1 cellular context compared by ENCODE assay signal in the genomic region with DNA sequence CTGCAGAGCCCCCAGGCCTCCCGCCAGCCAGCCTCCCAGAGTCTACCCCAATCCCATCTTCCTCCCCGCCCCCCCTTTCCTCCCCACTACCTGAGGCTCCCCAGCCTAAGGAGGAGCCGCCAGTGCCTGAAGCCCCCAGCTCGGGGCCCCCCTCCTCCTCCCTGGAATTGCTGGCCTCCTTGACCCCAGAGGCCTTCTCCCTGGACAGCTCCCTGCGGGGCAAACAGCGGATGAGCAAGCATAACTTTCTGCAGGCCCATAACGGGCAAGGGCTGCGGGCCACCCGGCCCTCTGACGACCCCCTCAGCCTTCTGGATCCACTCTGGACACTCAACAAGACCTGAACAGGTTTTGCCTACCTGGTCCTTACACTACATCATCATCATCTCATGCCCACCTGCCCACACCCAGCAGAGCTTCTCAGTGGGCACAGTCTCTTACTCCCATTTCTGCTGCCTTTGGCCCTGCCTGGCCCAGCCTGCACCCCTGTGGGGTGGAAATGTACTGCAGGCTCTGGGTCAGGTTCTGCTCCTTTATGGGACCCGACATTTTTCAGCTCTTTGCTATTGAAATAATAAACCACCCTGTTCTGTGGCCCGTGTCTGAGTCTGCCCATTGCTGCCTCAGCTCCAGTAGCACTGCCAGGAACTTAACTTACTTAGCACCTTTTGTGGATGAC.
TF ChIP-seq lines count a peak whose summit lies in the region.

No MANE protein-coding gene starts in this region.

TF ChIP-seq in endothelial cell of umbilical vein, 7 proteins besides CTCF, POLR2A, EP300 and RAD21 (continued from another document):
- TF ChIP-seq, protein P1, sequence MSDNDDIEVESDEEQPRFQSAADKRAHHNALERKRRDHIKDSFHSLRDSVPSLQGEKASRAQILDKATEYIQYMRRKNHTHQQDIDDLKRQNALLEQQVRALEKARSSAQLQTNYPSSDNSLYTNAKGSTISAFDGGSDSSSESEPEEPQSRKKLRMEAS (IDR thresholded peaks at IDR 0.05; ENCODE audit: insufficient read depth, insufficient read length), result no peak
- no peak for TF ChIP-seq EZH2 (IDR thresholded peaks at IDR 0.05; ENCODE audit: borderline replicate concordance, low read depth, low read length, severe bottlenecking)
- TF ChIP-seq FOS (IDR thresholded peaks at IDR 0.05; ENCODE audit: borderline replicate concordance, insufficient read depth, low read length), result no peak
- no peak for TF ChIP-seq MYC (IDR thresholded peaks at IDR 0.05; ENCODE audit: low read depth, low read length)
TF ChIP-seq in endothelial cell of umbilical vein: peak in this region for 0.
